Comparison of ENCODE assay signal across 8 cellular contexts in the genomic region with DNA sequence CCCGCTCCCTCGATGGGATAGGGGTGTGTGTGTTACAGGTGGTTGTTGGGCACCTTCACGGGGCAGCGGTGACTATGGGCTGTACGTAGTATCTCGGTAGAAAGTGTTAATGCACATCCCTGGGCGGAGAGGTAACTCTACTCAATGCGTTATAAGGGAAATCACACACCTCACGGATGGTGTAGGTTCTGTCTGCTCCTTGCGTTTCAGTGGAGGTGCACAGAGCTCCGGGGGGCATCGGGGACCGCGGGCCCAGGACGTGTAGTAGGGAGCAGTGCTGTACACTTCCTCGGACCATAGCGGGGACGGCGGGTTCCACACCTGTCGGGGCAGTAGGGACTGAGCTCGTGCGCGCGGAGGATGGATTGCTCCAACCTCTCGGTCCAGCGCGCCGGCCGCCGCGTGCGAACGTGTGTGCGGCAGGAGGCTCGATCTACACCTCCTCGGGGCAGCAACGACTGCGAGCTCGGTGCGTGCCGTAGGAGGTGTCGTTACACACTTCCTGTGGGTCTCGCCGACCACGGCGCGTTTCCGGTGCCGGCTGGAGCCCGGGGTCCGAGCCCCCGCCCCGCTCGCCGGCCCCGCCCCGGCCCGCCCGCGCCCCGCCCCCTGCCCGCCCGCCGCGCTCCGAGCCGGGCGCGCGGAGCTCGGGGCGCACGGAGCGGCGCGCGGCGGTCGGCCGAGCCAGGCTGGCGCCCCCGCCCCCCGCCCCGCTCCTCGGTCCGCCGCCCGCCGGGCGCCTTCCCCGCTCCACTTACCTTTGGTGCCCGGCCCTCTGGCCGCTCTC. TPM values are rescaled to one million over a fixed set of nuclear protein-coding genes. Genes with fewer than 3 reads are reported as not detected.
DNase-seq lines count a peak whose midpoint lies in the region; TF ChIP-seq lines count a peak whose summit lies in the region.

A gene with protein sequence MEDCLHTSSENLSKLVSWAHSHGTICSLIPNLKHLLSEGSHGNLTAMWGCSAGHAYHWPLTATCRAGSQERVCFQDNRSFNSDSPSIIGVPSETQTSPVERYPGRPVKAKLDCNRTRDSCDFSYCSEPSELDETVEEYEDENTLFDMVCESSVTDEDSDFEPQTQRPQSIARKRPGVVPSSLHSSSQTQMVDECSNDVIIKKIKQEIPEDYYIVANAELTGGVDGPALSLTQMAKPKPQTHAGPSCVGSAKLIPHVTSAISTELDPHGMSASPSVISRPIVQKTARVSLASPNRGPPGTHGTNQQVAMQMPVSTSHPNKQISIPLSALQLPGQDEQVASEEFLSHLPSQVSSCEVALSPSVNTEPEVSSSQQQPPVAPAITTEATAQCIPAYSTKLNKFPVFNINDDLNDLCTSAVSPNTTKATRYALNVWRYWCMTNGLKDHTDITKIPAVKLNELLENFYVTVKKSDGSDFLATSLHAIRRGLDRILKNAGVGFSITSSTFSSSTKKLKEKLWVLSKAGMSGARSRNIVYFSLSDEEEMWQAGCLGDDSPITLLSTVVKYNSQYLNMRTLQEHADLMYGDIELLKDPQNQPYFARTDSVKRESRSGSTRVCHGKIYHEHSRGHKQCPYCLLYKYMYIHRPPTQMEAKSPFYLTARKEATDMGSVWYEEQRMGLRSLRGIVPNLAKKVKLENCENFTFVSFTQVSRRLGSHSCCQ (plus strand): TSS at position 607 of the 787 bp plus-strand sequence. CDS start 87,254 bp downstream, outside the sequence.

- peak; percentile 80 for DNase-seq in G401 (ENCODE audit: low spot score)
- peak; percentile 86 for DNase-seq in H4 (ENCODE audit: low spot score)
- peak; percentile 68 for DNase-seq in LHCN-M2 (ENCODE audit: low read depth)
- DNase-seq in SHP77 treated with DMSO at 0.1 percent for 48 hours (lab: John Stamatoyannopoulos, UW), result peak; percentile 42
- DNase-seq in activated naive CD4-positive, alpha-beta T cell treated with anti-CD3 and anti-CD28 coated beads for 36 hours, result peak; percentile 91
- DNase-seq in glutamatergic neuron, result peak; percentile 85
- DNase-seq in osteocyte (ENCODE audit: extremely low spot score, unreplicated experiment), result peak; percentile 91
- peak; percentile 87 to 88 for DNase-seq in thyroid gland

- TF ChIP-seq POLR2A in thyroid gland (IDR thresholded peaks at IDR 0.05), result peak in 1 of 2 donors; percentile 84

- peak within 1 kb of the TSS; percentile 49 to 91 (median 73) for H3K27ac ChIP-seq in thyroid gland

- H3K4me3 Mint-ChIP-seq in activated naive CD4-positive, alpha-beta T cell treated with anti-CD3 and anti-CD28 coated beads for 36 hours, result peak within 1 kb of the TSS; percentile 93
- H3K4me3 Mint-ChIP-seq in glutamatergic neuron (ENCODE audit: unreplicated experiment), result peak within 1 kb of the TSS; percentile 98
- H3K4me3 Mint-ChIP-seq in osteocyte (ENCODE audit: unreplicated experiment), result peak within 1 kb of the TSS; percentile 92

- no peaks in the 10 kb centered on the region for H3K36me3 ChIP-seq in thyroid gland

- 4 to 6% methylated on average over 14 to 24 of the region's 93 CpGs for WGBS in thyroid gland, 2 donors

- no peaks in the 10 kb centered on the region for H3K9me3 Mint-ChIP-seq in activated naive CD4-positive, alpha-beta T cell treated with anti-CD3 and anti-CD28 coated beads for 36 hours
- H3K9me3 Mint-ChIP-seq in glutamatergic neuron (ENCODE audit: unreplicated experiment) (peaks cover 16% of the 10 kb centered on the region), osteocyte (ENCODE audit: unreplicated experiment) (no peaks in the 10 kb centered on the region)

- H3K4me1 Mint-ChIP-seq in activated naive CD4-positive, alpha-beta T cell treated with anti-CD3 and anti-CD28 coated beads for 36 hours (ENCODE audit: low read depth), result peaks cover 34% of the 10 kb centered on the region
- H3K4me1 Mint-ChIP-seq in glutamatergic neuron (ENCODE audit: low read depth, unreplicated experiment) (peaks cover 23% of the 10 kb centered on the region), osteocyte (ENCODE audit: unreplicated experiment) (peaks cover 20% of the 10 kb centered on the region)

- H3K4me1 ChIP-seq in thyroid gland, result peaks cover 0 to 9% of the 10 kb centered on the region in 2 donors

- intact Hi-C loops in activated naive CD4-positive, alpha-beta T cell treated with anti-CD3 and anti-CD28 coated beads for 36 hours (cut with micrococcal nuclease), result loop anchor here (1.0 to 10.0 kb wide), 9 partner anchors 61 to 1004 kb away; a partner anchor contains a TSS
- intact Hi-C loops in thyroid gland (cut with DNase I), result loop anchor here (10.0 kb wide), 1 partner anchor 112 kb away; no protein-coding TSS in a partner anchor

- CTCF ChIA-PET in activated naive CD4-positive, alpha-beta T cell treated with anti-CD3 and anti-CD28 coated beads for 36 hours (lab: Charles Lee), result interaction anchor here (0.6 to 1.5 kb wide), 3 partner anchors 107 to 306 kb away, joined by 3 to 7 read pairs (median 3); a partner anchor contains a TSS

- no peaks in the 10 kb centered on the region for H3K9me3 ChIP-seq in thyroid gland

- peak within 1 kb of the TSS; percentile 34 to 79 (median 71) for H3K4me3 ChIP-seq in thyroid gland (replicated peaks in 1 of 3)

- TF ChIP-seq CTCF in glutamatergic neuron (IDR thresholded peaks at IDR 0.05; ENCODE audit: partially characterized antibody, unreplicated experiment) (no peak), osteocyte (IDR thresholded peaks at IDR 0.05) (no peak), thyroid gland (IDR thresholded peaks at IDR 0.05) (no peak)

- H3K27me3 Mint-ChIP-seq in activated naive CD4-positive, alpha-beta T cell treated with anti-CD3 and anti-CD28 coated beads for 36 hours (ENCODE audit: low read depth), result no peaks in the 10 kb centered on the region
- peaks cover 8% of the 10 kb centered on the region for H3K27me3 Mint-ChIP-seq in glutamatergic neuron (ENCODE audit: unreplicated experiment)
- H3K27me3 Mint-ChIP-seq in osteocyte (ENCODE audit: unreplicated experiment), result no peaks in the 10 kb centered on the region

- in situ Hi-C loops in G401 (cut with HindIII; ENCODE audit: low sequenced_read_pairs), result no loop called here

- peak within 1 kb of the TSS; percentile 88 for H3K27ac Mint-ChIP-seq in activated naive CD4-positive, alpha-beta T cell treated with anti-CD3 and anti-CD28 coated beads for 36 hours
- H3K27ac Mint-ChIP-seq in glutamatergic neuron (ENCODE audit: unreplicated experiment), result peak within 1 kb of the TSS; percentile 90
- peak within 1 kb of the TSS; percentile 79 for H3K27ac Mint-ChIP-seq in osteocyte (ENCODE audit: unreplicated experiment)

- H3K36me3 Mint-ChIP-seq in activated naive CD4-positive, alpha-beta T cell treated with anti-CD3 and anti-CD28 coated beads for 36 hours (ENCODE audit: low read depth), result peaks cover 4% of the 10 kb centered on the region
- H3K36me3 Mint-ChIP-seq in glutamatergic neuron (ENCODE audit: unreplicated experiment) (no peaks in the 10 kb centered on the region), osteocyte (ENCODE audit: unreplicated experiment) (no peaks in the 10 kb centered on the region)

- no peaks in the 10 kb centered on the region for H3K27me3 ChIP-seq in thyroid gland

RNA-seq across cellular contexts. Expression of the gene that starts here (rescaled TPM):
- 3.0 and 6.8 TPM in 2 replicates for total RNA-seq in G401 (2014; rRNA removed; shearing (Covaris generic))
- total RNA-seq in H4 (2014; rRNA removed; shearing (Covaris generic)), result 1.4 TPM in 2 replicates
- total RNA-seq in LHCN-M2 (2014; rRNA removed) (0.71 and 1.4 TPM in 2 replicates), glutamatergic neuron (ENCODE audit: unreplicated experiment) (48.6 TPM), osteocyte (4.9 and 6.1 TPM in 2 replicates), thyroid gland (10 to 100 TPM in 2 of 4 donors, 1 to 10 TPM in 2; 8.3 to 11.2 (median 9.6) TPM)
- 0.56 TPM for polyA plus RNA-seq in LHCN-M2 (2012)
- total RNA-seq in activated naive CD4-positive, alpha-beta T cell treated with anti-CD3 and anti-CD28 coated beads for 36 hours, result 1 to 10 TPM; 6.7 to 7.6 TPM

Comparison
In these comparisons a context has a peak if more than half of its experiments do, and no peak if none do; other contexts are left out.
1. Peak in every context shown above with its lines: DNase-seq, H3K4me3 ChIP-seq and H3K27ac ChIP-seq.